2 cellular contexts compared by ENCODE assay signal in genomic region chr11:61297341-61297740, GRCh38.
TF ChIP-seq lines count a peak whose summit lies in the region.

No MANE protein-coding gene starts in this region.

TF ChIP-seq in SK-N-SH, 30 proteins besides CTCF, POLR2A, EP300 and RAD21 (continued from another document):
- TF ChIP-seq MEF2A (IDR thresholded peaks at IDR 0.05; ENCODE audit: borderline replicate concordance, low read depth) (no peak), TEAD4 (IDR thresholded peaks at IDR 0.05; ENCODE audit: borderline replicate concordance, insufficient read depth) (no peak), NFIC (IDR thresholded peaks at IDR 0.05; ENCODE audit: borderline replicate concordance) (no peak), MXI1 (IDR thresholded peaks at IDR 0.05; ENCODE audit: low read depth, low read length) (no peak), IRF3 (IDR thresholded peaks at IDR 0.05; ENCODE audit: low read depth, low read length) (no peak), FOSL2 (IDR thresholded peaks at IDR 0.05; ENCODE audit: borderline replicate concordance, low read depth) (no peak), USF2 (IDR thresholded peaks at IDR 0.05; ENCODE audit: borderline replicate concordance, low read depth, low read length) (no peak)

TF ChIP-seq in SK-N-SH treated with all-trans-retinoic acid at 6 μM for 48 hours, 23 proteins besides CTCF, POLR2A, EP300 and RAD21:
- TF ChIP-seq CSRNP3 (CRISPR knock-in tag; IDR thresholded peaks at IDR 0.05), result no peak
- no peak for TF ChIP-seq GLIS3 (CRISPR knock-in tag; IDR thresholded peaks at IDR 0.05)
